In the genomic region with DNA sequence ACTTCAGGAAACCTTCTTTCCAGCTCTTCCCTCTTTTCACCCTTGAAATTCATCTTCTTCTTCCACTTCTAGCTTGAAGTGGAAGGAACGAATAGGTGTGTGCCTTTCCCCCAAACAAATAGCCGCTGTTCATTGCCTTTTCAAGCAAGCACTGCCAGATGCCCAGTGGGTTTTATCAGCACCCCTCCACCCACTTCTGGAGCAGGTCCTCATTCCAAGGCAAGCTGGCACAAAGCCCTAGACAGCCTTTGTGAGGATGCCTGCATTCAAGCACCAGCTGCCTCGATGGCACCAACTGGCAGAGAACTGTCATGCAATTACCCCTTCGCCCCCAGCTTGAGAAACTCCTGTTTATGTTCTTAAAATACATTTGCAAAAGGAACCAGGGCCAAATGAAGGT, we compare ENCODE assay signal across 17 cellular contexts. TPM values are rescaled to one million over a fixed set of nuclear protein-coding genes. Genes with fewer than 3 reads are reported as not detected.
DNase-seq lines count a peak whose midpoint lies in the region; ATAC-seq lines count a peak whose summit lies in the region.
"Had no signal": no experiment of that assay in that cellular context is flagged by ENCODE, and none has a peak within 500 bp of the region (broad histone marks: within the 10 kb centered on the region; RNA-seq: fewer than 3 reads in every experiment).

No MANE protein-coding gene starts in this region.

- peaks cover 0 to 16% (median 0%) of the 10 kb centered on the region in 3 experiments for H3K36me3 ChIP-seq in naive thymus-derived CD4-positive, alpha-beta T cell (ENCODE audit: control insufficient read depth in 2 of 3, insufficient read depth in 3 of 3, low read length in 3 of 3)

- H3K36me3 Mint-ChIP-seq in T-helper 1 cell treated with Interleukin-12 subunit alpha and Interleukin-12 subunit beta and Interleukin-4 antibody, amounts not matched to agents 30 μg/mL and 1 μg/mL, for 36 hours (ENCODE audit: low read depth): peaks cover 14% of the 10 kb centered on the region
- peaks cover 46% of the 10 kb centered on the region for H3K36me3 Mint-ChIP-seq in activated CD8-positive, alpha-beta T cell treated with anti-CD3 and anti-CD28 coated beads, Interleukin-2, amount 10 ng/mL, durations not matched to agents 7 days and 5 days (ENCODE audit: low read depth)
- H3K36me3 Mint-ChIP-seq in naive thymus-derived CD4-positive, alpha-beta T cell: peaks cover 14 to 33% (median 30%) of the 10 kb centered on the region in 5 donors

- peak overlapping the region; percentile 57 for H3K4me3 Mint-ChIP-seq in T-helper 1 cell treated with Interleukin-12 subunit alpha and Interleukin-12 subunit beta and Interleukin-4 antibody, amounts not matched to agents 30 μg/mL and 1 μg/mL, for 36 hours
- H3K4me3 Mint-ChIP-seq in activated CD8-positive, alpha-beta T cell treated with anti-CD3 and anti-CD28 coated beads, Interleukin-2, amount 10 ng/mL, durations not matched to agents 7 days and 5 days: no peak overlapping the region
- peak overlapping the region; percentile 53 to 89 (median 80) for H3K4me3 Mint-ChIP-seq in naive thymus-derived CD4-positive, alpha-beta T cell
- H3K4me3 Mint-ChIP-seq: stimulated activated naive B cell treated with anti-CD40 and anti-IgM and Interleukin-4, amounts not matched to agents 10 μg/mL and 1 μg/mL and 100 μg/mL, for 72 hours had no signal

- peak overlapping the region; percentile 60 for H3K27ac ChIP-seq in naive thymus-derived CD4-positive, alpha-beta T cell (ENCODE audit: low read depth, low read length)
- H3K27ac ChIP-seq: esophagus muscularis mucosa had no signal

- intact Hi-C loops in naive thymus-derived CD4-positive, alpha-beta T cell (cut with micrococcal nuclease): loop anchor here in 1 of 2 donors (1.0 to 5.0 kb wide), 5 partner anchors 8 to 55 kb away; no protein-coding TSS in a partner anchor

- peaks cover 9 to 69% of the 10 kb centered on the region in 2 donors for H3K4me1 ChIP-seq in naive thymus-derived CD4-positive, alpha-beta T cell (ENCODE audit: control insufficient read depth in 2 of 2, insufficient read depth in 2 of 2, low read length in 2 of 2)

- CTCF ChIA-PET in activated CD8-positive, alpha-beta T cell treated with anti-CD3 and anti-CD28 coated beads, Interleukin-2, amount 10 ng/mL, durations not matched to agents 7 days and 5 days (lab: Charles Lee): interaction anchor here (1.3 to 4.5 kb wide), 3 partner anchors 10 to 26 kb away, joined by 3 to 27 read pairs (median 20); no protein-coding TSS in a partner anchor
- CTCF ChIA-PET in naive thymus-derived CD4-positive, alpha-beta T cell (lab: Charles Lee): interaction anchor here (0.9 to 3.6 kb wide), 3 partner anchors 14 to 88 kb away, joined by 3 to 15 read pairs (median 4); no protein-coding TSS in a partner anchor

- H3K9me3 Mint-ChIP-seq in T-helper 1 cell treated with Interleukin-12 subunit alpha and Interleukin-12 subunit beta and Interleukin-4 antibody, amounts not matched to agents 30 μg/mL and 1 μg/mL, for 36 hours: no peaks in the 10 kb centered on the region
- H3K9me3 Mint-ChIP-seq in activated CD8-positive, alpha-beta T cell treated with anti-CD3 and anti-CD28 coated beads, Interleukin-2, amount 10 ng/mL, durations not matched to agents 7 days and 5 days (ENCODE audit: insufficient read depth): peaks cover 6% of the 10 kb centered on the region
- peaks cover 0 to 5% (median 0%) of the 10 kb centered on the region in 11 donors for H3K9me3 Mint-ChIP-seq in naive thymus-derived CD4-positive, alpha-beta T cell

- H3K4me1 Mint-ChIP-seq in T-helper 1 cell treated with Interleukin-12 subunit alpha and Interleukin-12 subunit beta and Interleukin-4 antibody, amounts not matched to agents 30 μg/mL and 1 μg/mL, for 36 hours (ENCODE audit: low read depth): peaks cover 36% of the 10 kb centered on the region
- H3K4me1 Mint-ChIP-seq in activated CD8-positive, alpha-beta T cell treated with anti-CD3 and anti-CD28 coated beads, Interleukin-2, amount 10 ng/mL, durations not matched to agents 7 days and 5 days (ENCODE audit: low read depth): peaks cover 61% of the 10 kb centered on the region
- peaks cover 52 to 95% (median 77%) of the 10 kb centered on the region in 7 donors for H3K4me1 Mint-ChIP-seq in naive thymus-derived CD4-positive, alpha-beta T cell

- no peak overlapping the region for H3K27ac Mint-ChIP-seq in T-helper 1 cell treated with Interleukin-12 subunit alpha and Interleukin-12 subunit beta and Interleukin-4 antibody, amounts not matched to agents 30 μg/mL and 1 μg/mL, for 36 hours
- H3K27ac Mint-ChIP-seq in activated CD8-positive, alpha-beta T cell treated with anti-CD3 and anti-CD28 coated beads, Interleukin-2, amount 10 ng/mL, durations not matched to agents 7 days and 5 days: peak overlapping the region; percentile 56
- H3K27ac Mint-ChIP-seq in naive thymus-derived CD4-positive, alpha-beta T cell: peak overlapping the region; percentile 29 to 99 (median 90)

- no peaks in the 10 kb centered on the region for H3K27me3 ChIP-seq in naive thymus-derived CD4-positive, alpha-beta T cell (ENCODE audit: control insufficient read depth in 2 of 2, insufficient read depth in 2 of 2, low read length in 2 of 2)
- H3K27me3 ChIP-seq: esophagus muscularis mucosa had no signal

- no peak for DNase-seq in T-helper 1 cell
- DNase-seq in DMS 273 treated with DMSO at 0.1 percent for 48 hours (lab: John Stamatoyannopoulos, UW): peak; percentile 10
- DNase-seq in activated CD8-positive, alpha-beta T cell treated with anti-CD3 and anti-CD28 coated beads, Interleukin-2, amount 10 ng/mL, durations not matched to agents 7 days and 5 days: no peak
- DNase-seq in naive thymus-derived CD4-positive, alpha-beta T cell: no peak
- DNase-seq: 8988T; activated CD4-positive, alpha-beta T cell treated with anti-CD3 and anti-CD28 coated beads for 4 hours; GF-D8; left colon; NCI-H1105 treated with DMSO at 0.1 percent for 48 hours; OCI-M1; stimulated activated naive B cell treated with anti-CD40 and anti-IgM and Interleukin-4, amounts not matched to agents 10 μg/mL and 1 μg/mL and 100 μg/mL, for 72 hours had no signal

- no peaks in the 10 kb centered on the region for H3K27me3 Mint-ChIP-seq in T-helper 1 cell treated with Interleukin-12 subunit alpha and Interleukin-12 subunit beta and Interleukin-4 antibody, amounts not matched to agents 30 μg/mL and 1 μg/mL, for 36 hours (ENCODE audit: low read depth)
- no peaks in the 10 kb centered on the region for H3K27me3 Mint-ChIP-seq in activated CD8-positive, alpha-beta T cell treated with anti-CD3 and anti-CD28 coated beads, Interleukin-2, amount 10 ng/mL, durations not matched to agents 7 days and 5 days (ENCODE audit: low read depth)
- H3K27me3 Mint-ChIP-seq in naive thymus-derived CD4-positive, alpha-beta T cell: no peaks in the 10 kb centered on the region
- H3K27me3 Mint-ChIP-seq: stimulated activated naive B cell treated with anti-CD40 and anti-IgM and Interleukin-4, amounts not matched to agents 10 μg/mL and 1 μg/mL and 100 μg/mL, for 72 hours had no signal

- peak overlapping the region; percentile 32 for H3K4me3 ChIP-seq in naive thymus-derived CD4-positive, alpha-beta T cell (ENCODE audit: low read length)
- H3K4me3 ChIP-seq: esophagus muscularis mucosa had no signal

- no peak for ATAC-seq in activated CD8-positive, alpha-beta T cell treated with anti-CD3 and anti-CD28 coated beads, Interleukin-2, amount 10 ng/mL, durations not matched to agents 7 days and 5 days
- no peak for ATAC-seq in naive thymus-derived CD4-positive, alpha-beta T cell
- no peak for ATAC-seq in GM19397 (IDR thresholded peaks at IDR 0.05; ENCODE audit: unreplicated experiment)
- no peak for ATAC-seq in HG03460 (IDR thresholded peaks at IDR 0.05; ENCODE audit: unreplicated experiment)
- ATAC-seq in HG02642 (IDR thresholded peaks at IDR 0.05; ENCODE audit: poor library complexity, unreplicated experiment): no peak
- ATAC-seq: left colon, right cardiac atrium had no signal

- POLR2A ChIA-PET in activated CD8-positive, alpha-beta T cell treated with anti-CD3 and anti-CD28 coated beads, Interleukin-2, amount 10 ng/mL, durations not matched to agents 7 days and 5 days (lab: Charles Lee): interaction anchor here (0.6 to 4.9 kb wide), 2 partner anchors 36 to 83 kb away, joined by 3 to 36 read pairs; a partner anchor contains a TSS
- POLR2A ChIA-PET in naive thymus-derived CD4-positive, alpha-beta T cell (lab: Charles Lee): interaction anchor here (0.6 to 6.1 kb wide), 8 partner anchors 8 to 52 kb away, joined by 3 to 64 read pairs (median 3); a partner anchor contains a TSS

- H3K9me3 ChIP-seq in naive thymus-derived CD4-positive, alpha-beta T cell (ENCODE audit: control insufficient read depth in 2 of 3, low read length in 3 of 3): no peaks in the 10 kb centered on the region
- H3K9me3 ChIP-seq: esophagus muscularis mucosa had no signal

RNA-seq across cellular contexts. Expression of a gene that starts 36.5 kb away (rescaled TPM):
- total RNA-seq in activated CD8-positive, alpha-beta T cell treated with anti-CD3 and anti-CD28 coated beads, Interleukin-2, amount 10 ng/mL, durations not matched to agents 7 days and 5 days: 10 to 100 TPM; 52.5 to 54.5 TPM
- 100 to 1,000 TPM in 4 of 5 experiments, 10 to 100 TPM in 1; 71.2 to 164 (median 163) TPM for total RNA-seq in naive thymus-derived CD4-positive, alpha-beta T cell
- 10 to 100 TPM; 34.3 to 34.9 TPM for polyA plus RNA-seq in naive thymus-derived CD4-positive, alpha-beta T cell
